ENCODE assay signal across 1 cellular context in the genomic region with DNA sequence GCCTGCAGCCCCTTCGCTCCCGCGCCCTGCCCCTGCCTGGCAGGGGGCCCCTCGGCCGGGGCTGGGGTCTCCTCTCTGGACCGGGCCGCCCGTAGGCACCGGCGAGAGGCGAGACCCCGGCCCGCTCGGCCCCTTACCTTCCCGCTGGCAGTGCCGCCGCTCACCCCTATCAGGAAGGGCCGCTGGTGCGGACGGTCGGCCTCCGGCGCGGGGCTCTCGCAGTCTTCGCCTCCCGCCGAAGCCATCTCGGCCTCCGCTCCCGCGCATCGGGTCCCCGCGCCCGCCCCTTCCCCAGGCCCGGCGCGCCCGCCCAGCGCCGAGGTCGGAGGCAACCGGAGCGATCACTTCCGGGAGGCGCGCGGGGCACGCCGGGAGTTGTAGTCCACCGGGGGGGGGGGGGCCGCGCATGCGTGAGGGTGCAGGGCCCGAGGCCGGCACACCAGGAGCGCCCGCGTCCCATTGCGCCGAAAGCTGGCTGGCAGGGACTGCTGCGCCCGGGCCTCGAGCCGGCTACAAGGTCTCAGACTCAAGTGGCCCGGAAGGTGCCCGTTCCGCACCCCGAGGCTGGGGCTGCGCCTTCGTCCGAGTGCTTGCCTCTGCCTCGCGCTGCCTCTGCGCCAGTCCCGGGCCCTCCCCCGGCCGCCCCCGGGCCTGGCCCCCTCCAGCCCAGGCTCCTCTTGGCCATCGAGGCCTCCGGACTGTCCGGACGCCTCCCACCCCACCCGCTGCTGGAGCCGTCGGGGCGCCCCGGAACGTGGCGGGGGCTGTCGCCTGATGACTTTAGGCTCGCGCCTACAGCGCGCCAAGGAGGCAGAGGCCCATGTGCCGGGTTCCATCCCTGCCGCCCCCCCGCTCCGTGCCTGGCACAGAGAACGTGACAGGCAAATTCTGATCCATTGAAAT.
TF ChIP-seq lines count a peak whose summit lies in the region.

A gene (minus strand): TSS at position 334 of the 903 bp plus-strand sequence. CDS start 89 bp downstream, at position 245.

TF ChIP-seq in K562, 482 proteins besides CTCF, POLR2A, EP300 and RAD21 (continued from another document):
- TF ChIP-seq, protein P1, sequence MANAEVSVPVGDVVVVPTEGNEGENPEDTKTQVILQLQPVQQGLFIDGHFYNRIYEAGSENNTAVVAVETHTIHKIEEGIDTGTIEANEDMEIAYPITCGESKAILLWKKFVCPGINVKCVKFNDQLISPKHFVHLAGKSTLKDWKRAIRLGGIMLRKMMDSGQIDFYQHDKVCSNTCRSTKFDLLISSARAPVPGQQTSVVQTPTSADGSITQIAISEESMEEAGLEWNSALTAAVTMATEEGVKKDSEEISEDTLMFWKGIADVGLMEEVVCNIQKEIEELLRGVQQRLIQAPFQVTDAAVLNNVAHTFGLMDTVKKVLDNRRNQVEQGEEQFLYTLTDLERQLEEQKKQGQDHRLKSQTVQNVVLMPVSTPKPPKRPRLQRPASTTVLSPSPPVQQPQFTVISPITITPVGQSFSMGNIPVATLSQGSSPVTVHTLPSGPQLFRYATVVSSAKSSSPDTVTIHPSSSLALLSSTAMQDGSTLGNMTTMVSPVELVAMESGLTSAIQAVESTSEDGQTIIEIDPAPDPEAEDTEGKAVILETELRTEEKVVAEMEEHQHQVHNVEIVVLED (CRISPR knock-in tag; IDR thresholded peaks at IDR 0.05) = peak; percentile 80
- no peak for TF ChIP-seq KLF6 (CRISPR knock-in tag; IDR thresholded peaks at IDR 0.05; ENCODE audit: borderline replicate concordance)
- TF ChIP-seq GABPB1 (CRISPR knock-in tag; IDR thresholded peaks at IDR 0.05) = peak; percentile 98
- TF ChIP-seq NR2C1 (IDR thresholded peaks at IDR 0.05) = peak; percentile 96
- peak; percentile 98 for TF ChIP-seq NR2C1 (tag; IDR thresholded peaks at IDR 0.05)
- TF ChIP-seq, protein P2, sequence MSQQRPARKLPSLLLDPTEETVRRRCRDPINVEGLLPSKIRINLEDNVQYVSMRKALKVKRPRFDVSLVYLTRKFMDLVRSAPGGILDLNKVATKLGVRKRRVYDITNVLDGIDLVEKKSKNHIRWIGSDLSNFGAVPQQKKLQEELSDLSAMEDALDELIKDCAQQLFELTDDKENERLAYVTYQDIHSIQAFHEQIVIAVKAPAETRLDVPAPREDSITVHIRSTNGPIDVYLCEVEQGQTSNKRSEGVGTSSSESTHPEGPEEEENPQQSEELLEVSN (IDR thresholded peaks at IDR 0.05; ENCODE audit: borderline replicate concordance in 1 of 2, extremely low read depth in 1 of 2, insufficient read depth in 1 of 2, insufficient read length in 1 of 2, low read depth in 1 of 2, low read length in 1 of 2, poor library complexity in 1 of 2, severe bottlenecking in 1 of 2) = peak in 1 of 2 experiments; percentile 50
- no peak for TF ChIP-seq HDAC2 (IDR thresholded peaks at IDR 0.05)
- TF ChIP-seq, protein P3, sequence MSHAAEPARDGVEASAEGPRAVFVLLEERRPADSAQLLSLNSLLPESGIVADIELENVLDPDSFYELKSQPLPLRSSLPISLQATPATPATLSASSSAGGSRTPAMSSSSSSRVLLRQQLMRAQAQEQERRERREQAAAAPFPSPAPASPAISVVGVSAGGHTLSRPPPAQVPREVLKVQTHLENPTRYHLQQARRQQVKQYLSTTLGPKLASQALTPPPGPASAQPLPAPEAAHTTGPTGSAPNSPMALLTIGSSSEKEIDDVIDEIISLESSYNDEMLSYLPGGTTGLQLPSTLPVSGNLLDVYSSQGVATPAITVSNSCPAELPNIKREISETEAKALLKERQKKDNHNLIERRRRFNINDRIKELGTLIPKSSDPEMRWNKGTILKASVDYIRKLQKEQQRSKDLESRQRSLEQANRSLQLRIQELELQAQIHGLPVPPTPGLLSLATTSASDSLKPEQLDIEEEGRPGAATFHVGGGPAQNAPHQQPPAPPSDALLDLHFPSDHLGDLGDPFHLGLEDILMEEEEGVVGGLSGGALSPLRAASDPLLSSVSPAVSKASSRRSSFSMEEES (CRISPR knock-in tag; IDR thresholded peaks at IDR 0.05) = no peak
- TF ChIP-seq, protein P4, sequence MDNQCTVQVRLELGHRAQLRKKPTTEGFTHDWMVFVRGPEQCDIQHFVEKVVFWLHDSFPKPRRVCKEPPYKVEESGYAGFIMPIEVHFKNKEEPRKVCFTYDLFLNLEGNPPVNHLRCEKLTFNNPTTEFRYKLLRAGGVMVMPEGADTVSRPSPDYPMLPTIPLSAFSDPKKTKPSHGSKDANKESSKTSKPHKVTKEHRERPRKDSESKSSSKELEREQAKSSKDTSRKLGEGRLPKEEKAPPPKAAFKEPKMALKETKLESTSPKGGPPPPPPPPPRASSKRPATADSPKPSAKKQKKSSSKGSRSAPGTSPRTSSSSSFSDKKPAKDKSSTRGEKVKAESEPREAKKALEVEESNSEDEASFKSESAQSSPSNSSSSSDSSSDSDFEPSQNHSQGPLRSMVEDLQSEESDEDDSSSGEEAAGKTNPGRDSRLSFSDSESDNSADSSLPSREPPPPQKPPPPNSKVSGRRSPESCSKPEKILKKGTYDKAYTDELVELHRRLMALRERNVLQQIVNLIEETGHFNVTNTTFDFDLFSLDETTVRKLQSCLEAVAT (IDR thresholded peaks at IDR 0.05) = 0 out of 4 replicates have a peak, but pooled peaks of 1 of the 2 experiments have one; percentile 31
- no peak for TF ChIP-seq ZC3H8 (IDR thresholded peaks at IDR 0.05)
- no peak for TF ChIP-seq NELFE (IDR thresholded peaks at IDR 0.05; ENCODE audit: insufficient read depth, insufficient read length)
- TF ChIP-seq NBN (IDR thresholded peaks at IDR 0.05; ENCODE audit: low read depth) = no peak
- peak; percentile 94 for TF ChIP-seq HCFC1 (IDR thresholded peaks at IDR 0.05; ENCODE audit: low read depth, low read length)
- peak; percentile 43 for TF ChIP-seq TBP (optimal IDR thresholded peaks at IDR 0.05; ENCODE audit: low read depth, low read length)
- 0 out of 2 replicates have a peak, but pooled peaks have one; percentile 56 for TF ChIP-seq E2F3 (CRISPR knock-in tag; IDR thresholded peaks at IDR 0.05)
- peak; percentile 58; the same call in 1 of the 2 replicates for TF ChIP-seq RB1 (IDR thresholded peaks at IDR 0.05; ENCODE audit: low read depth)
- no peak for TF ChIP-seq ZKSCAN3 (CRISPR knock-in tag; IDR thresholded peaks at IDR 0.05)
- no peak for TF ChIP-seq ZNF583 (CRISPR knock-in tag; IDR thresholded peaks at IDR 0.05)
- no peak for TF ChIP-seq BRCA1 (IDR thresholded peaks at IDR 0.05)
- 0 out of 2 replicates have a peak, but pooled peaks have one; percentile 34 for TF ChIP-seq BRCA1 (CRISPR knock-in tag; IDR thresholded peaks at IDR 0.05)
- TF ChIP-seq, protein P5, sequence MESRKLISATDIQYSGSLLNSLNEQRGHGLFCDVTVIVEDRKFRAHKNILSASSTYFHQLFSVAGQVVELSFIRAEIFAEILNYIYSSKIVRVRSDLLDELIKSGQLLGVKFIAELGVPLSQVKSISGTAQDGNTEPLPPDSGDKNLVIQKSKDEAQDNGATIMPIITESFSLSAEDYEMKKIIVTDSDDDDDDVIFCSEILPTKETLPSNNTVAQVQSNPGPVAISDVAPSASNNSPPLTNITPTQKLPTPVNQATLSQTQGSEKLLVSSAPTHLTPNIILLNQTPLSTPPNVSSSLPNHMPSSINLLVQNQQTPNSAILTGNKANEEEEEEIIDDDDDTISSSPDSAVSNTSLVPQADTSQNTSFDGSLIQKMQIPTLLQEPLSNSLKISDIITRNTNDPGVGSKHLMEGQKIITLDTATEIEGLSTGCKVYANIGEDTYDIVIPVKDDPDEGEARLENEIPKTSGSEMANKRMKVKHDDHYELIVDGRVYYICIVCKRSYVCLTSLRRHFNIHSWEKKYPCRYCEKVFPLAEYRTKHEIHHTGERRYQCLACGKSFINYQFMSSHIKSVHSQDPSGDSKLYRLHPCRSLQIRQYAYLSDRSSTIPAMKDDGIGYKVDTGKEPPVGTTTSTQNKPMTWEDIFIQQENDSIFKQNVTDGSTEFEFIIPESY (CRISPR knock-in tag; IDR thresholded peaks at IDR 0.05) = peak; percentile 89
- TF ChIP-seq CCAR2 (IDR thresholded peaks at IDR 0.05; ENCODE audit: low read depth, low read length) = no peak
- TF ChIP-seq, protein P6, sequence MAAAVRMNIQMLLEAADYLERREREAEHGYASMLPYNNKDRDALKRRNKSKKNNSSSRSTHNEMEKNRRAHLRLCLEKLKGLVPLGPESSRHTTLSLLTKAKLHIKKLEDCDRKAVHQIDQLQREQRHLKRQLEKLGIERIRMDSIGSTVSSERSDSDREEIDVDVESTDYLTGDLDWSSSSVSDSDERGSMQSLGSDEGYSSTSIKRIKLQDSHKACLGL (CRISPR knock-in tag; IDR thresholded peaks at IDR 0.05; ENCODE audit: borderline replicate concordance, poor library complexity, severe bottlenecking) = no peak
- TF ChIP-seq ARHGAP35 (IDR thresholded peaks at IDR 0.05; ENCODE audit: partially characterized antibody) = no peak
- TF ChIP-seq ZKSCAN8 (CRISPR knock-in tag; IDR thresholded peaks at IDR 0.05) = no peak
- TF ChIP-seq ZNF551 (CRISPR knock-in tag; IDR thresholded peaks at IDR 0.05) = no peak
- TF ChIP-seq, protein P7, sequence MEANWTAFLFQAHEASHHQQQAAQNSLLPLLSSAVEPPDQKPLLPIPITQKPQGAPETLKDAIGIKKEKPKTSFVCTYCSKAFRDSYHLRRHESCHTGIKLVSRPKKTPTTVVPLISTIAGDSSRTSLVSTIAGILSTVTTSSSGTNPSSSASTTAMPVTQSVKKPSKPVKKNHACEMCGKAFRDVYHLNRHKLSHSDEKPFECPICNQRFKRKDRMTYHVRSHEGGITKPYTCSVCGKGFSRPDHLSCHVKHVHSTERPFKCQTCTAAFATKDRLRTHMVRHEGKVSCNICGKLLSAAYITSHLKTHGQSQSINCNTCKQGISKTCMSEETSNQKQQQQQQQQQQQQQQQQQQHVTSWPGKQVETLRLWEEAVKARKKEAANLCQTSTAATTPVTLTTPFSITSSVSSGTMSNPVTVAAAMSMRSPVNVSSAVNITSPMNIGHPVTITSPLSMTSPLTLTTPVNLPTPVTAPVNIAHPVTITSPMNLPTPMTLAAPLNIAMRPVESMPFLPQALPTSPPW (CRISPR knock-in tag; IDR thresholded peaks at IDR 0.05) = peak; percentile 82
